ENCODE assay signal across 28 cellular contexts in the genomic region with DNA sequence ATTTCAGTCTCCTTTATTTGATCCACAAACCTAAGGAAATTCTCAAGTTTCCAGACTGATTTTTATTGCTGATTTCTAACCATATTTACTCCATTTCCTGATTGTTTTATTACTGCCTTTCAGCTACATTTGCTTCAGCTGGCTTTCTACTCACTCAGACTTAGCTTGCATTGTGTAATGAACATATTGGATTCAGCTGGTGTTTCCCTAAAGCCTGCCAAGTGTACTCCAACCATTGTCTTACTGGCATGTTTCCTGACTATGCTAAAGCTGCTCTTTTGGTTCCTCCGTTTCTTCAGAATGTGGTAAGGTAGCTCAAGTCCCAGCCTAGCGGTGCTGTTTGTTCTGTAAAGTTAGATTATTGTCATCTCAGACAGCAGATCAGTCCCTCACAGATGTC. TPM values are rescaled to one million over a fixed set of nuclear protein-coding genes. Genes with fewer than 3 reads are reported as not detected.
DNase-seq lines count a peak whose midpoint lies in the region; TF ChIP-seq lines count a peak whose summit lies in the region.
"Had no signal": no experiment of that assay in that cellular context is flagged by ENCODE, and none has a peak within 500 bp of the region (broad histone marks: within the 10 kb centered on the region; RNA-seq: fewer than 3 reads in every experiment).

No MANE protein-coding gene starts in this region.

- no peak for TF ChIP-seq CTCF in hepatocyte (IDR thresholded peaks at IDR 0.05; ENCODE audit: poor library complexity)

- no peak overlapping the region for H3K4me3 ChIP-seq in hepatocyte
- H3K4me3 ChIP-seq: adrenal gland, esophagus muscularis mucosa, heart left ventricle, K562, right lobe of liver, tibial nerve had no signal

- H3K4me1 ChIP-seq in hepatocyte (ENCODE audit: insufficient read depth), result no peaks in the 10 kb centered on the region
- H3K4me1 ChIP-seq: adrenal gland, right lobe of liver had no signal

- no peaks in the 10 kb centered on the region for H3K27me3 ChIP-seq in hepatocyte
- H3K27me3 ChIP-seq: adrenal gland, esophagus muscularis mucosa, heart left ventricle, right lobe of liver, tibial nerve had no signal

- no peak overlapping the region for H2AFZ ChIP-seq in hepatocyte

- H4K20me1 ChIP-seq in hepatocyte (ENCODE audit: insufficient read depth, poor library complexity, severe bottlenecking), result no peaks in the 10 kb centered on the region

- H3K9me2 ChIP-seq in hepatocyte (replicated peaks; ENCODE audit: insufficient read depth), result no peaks in the 10 kb centered on the region

- no peaks in the 10 kb centered on the region for H3K9me3 ChIP-seq in hepatocyte (ENCODE audit: low read depth)
- H3K9me3 ChIP-seq: adrenal gland, esophagus muscularis mucosa, heart left ventricle, right lobe of liver, tibial nerve had no signal

- DNase-seq in DMS 273 (lab: John Stamatoyannopoulos, UW; ENCODE audit: unreplicated experiment) (peak; percentile 5), DMS 273 treated with DMSO at 0.1 percent for 48 hours (lab: John Stamatoyannopoulos, UW) (no peak), astrocyte of the hippocampus (ENCODE audit: low read depth, low spot score) (peak; percentile 26), hepatocyte (ENCODE audit: low spot score) (peak; percentile 11), stromal cell of bone marrow (ENCODE audit: low read depth) (peak; percentile 0), HuH-7 (ENCODE audit: low spot score) (no peak), NCI-H146 treated with DMSO at 0.1 percent for 48 hours (lab: John Stamatoyannopoulos, UW; ENCODE audit: unreplicated experiment) (no peak), CD1c-positive myeloid dendritic cell (ENCODE audit: extremely low spot score) (no peak)
- DNase-seq: activated CD4-positive, alpha-beta T cell treated with anti-CD3 and anti-CD28 coated beads, Interleukin-2, amount 10 ng/mL, durations not matched to agents 7 days and 5 days; activated CD8-positive, alpha-beta memory T cell treated with anti-CD3 and anti-CD28 coated beads, Interleukin-2, amount 50 U/mL, for 4 hours; activated effector memory CD4-positive, alpha-beta T cell treated with Interleukin-2 at 50 U/mL for 16 hours; adrenal gland; C1 segment of cervical spinal cord; effector CD8-positive, alpha-beta T cell; GF-D8; heart left ventricle; MV-4-11; NCI-H510A treated with DMSO at 0.1 percent for 48 hours; right lobe of liver; SHP77; stimulated activated CD4-positive, alpha-beta T cell treated with anti-CD3 and anti-CD28 coated beads, Interleukin-1b, Interleukin-23, amount 100 ng/mL, for 48 hours; stimulated activated naive CD4-positive, alpha-beta T cell treated with Interleukin-2 at 50 U/mL for 16 hours had no signal

- peak overlapping the region; percentile 59 for H3K27ac ChIP-seq in hepatocyte
- H3K27ac ChIP-seq: 22Rv1, adrenal gland, esophagus muscularis mucosa, right lobe of liver had no signal

- H3K4me2 ChIP-seq in hepatocyte, result no peak overlapping the region

- 53% methylated on average over 2 of the region's 2 CpGs for WGBS in hepatocyte (ENCODE audit: low lambda C conversion rate, missing lambda C conversion rate)

- no peaks in the 10 kb centered on the region for H3K36me3 ChIP-seq in hepatocyte (replicated peaks; ENCODE audit: insufficient read depth, low read depth)
- H3K36me3 ChIP-seq: adrenal gland, esophagus muscularis mucosa, heart left ventricle, right lobe of liver, tibial nerve had no signal

- no peaks in the 10 kb centered on the region for H3K79me2 ChIP-seq in hepatocyte

RNA-seq across cellular contexts. Expression of gene GLRA2, which starts 53.2 kb away (rescaled TPM):
- total RNA-seq in hepatocyte, result 0.08 TPM in 1 of 2 replicates, not detected in the other
- not detected in 2 replicates for polyA plus RNA-seq in hepatocyte
- total RNA-seq: activated CD4-positive, alpha-beta T cell treated with anti-CD3 and anti-CD28 coated beads, Interleukin-2, amount 10 ng/mL, durations not matched to agents 7 days and 5 days; esophagus muscularis mucosa; heart left ventricle; K562; lower leg skin; osteoblast; right lobe of liver; tibial nerve had no signal
- polyA plus RNA-seq: adrenal gland, heart left ventricle, K562 had no signal

Comparison
In these comparisons a context has a peak if more than half of its experiments do, and no peak if none do; other contexts are left out.
1. DNase-seq: peak in DMS 273 (single experiment), astrocyte of the hippocampus (single experiment), hepatocyte (single experiment) and stromal cell of bone marrow (single experiment); none in DMS 273 treated with DMSO at 0.1 percent for 48 hours (single experiment), HuH-7 (single experiment), NCI-H146 treated with DMSO at 0.1 percent for 48 hours (single experiment) and CD1c-positive myeloid dendritic cell (single experiment).